ENCODE assay signal across 24 cellular contexts in the genomic region with DNA sequence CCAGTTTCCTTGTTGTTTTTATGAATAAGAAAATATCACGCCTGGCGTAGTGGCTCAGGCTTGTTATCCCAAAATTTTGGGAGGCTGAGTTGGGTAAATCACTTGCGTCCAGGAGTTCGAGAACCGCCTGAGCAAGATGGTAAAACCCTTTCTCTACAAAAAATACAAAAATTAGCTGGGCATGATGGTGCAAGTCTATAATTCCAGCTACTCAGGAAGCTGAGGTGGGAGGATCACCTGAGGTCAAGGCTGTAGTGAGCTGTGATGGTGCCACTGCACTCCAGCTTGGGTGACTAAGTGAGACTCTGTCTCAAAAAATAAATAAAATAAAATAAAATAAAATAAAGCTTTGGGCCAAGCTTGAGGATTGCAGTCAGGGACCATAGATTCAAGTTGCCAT.
"Had no signal": no experiment of that assay in that cellular context is flagged by ENCODE, and none has a peak within 500 bp of the region (broad histone marks: within the 10 kb centered on the region; RNA-seq: fewer than 3 reads in every experiment).

No MANE protein-coding gene starts in this region.

- DNase-seq: stimulated activated CD4-positive, alpha-beta T cell treated with anti-CD3 and anti-CD28 coated beads, Interleukin-2, amount 100 ng/mL, for 48 hours; stimulated activated CD4-positive, alpha-beta T cell treated with anti-CD3 and anti-CD28 coated beads, Interleukin-4, amount 100 ng/mL, for 1 hour; stimulated activated CD4-positive, alpha-beta T cell treated with anti-CD3 and anti-CD28 coated beads, Interleukin-4, amount 100 ng/mL, for 24 hours; stimulated activated CD4-positive, alpha-beta T cell treated with anti-CD3 and anti-CD28 coated beads, Interleukin-4, amount 100 ng/mL, for 4 hours; stimulated activated CD8-positive, alpha-beta memory T cell treated with anti-CD3 and anti-CD28 coated beads, Interleukin-4, amount 100 ng/mL, for 48 hours; stimulated activated naive B cell treated with anti-CD40 and anti-IgM and Interleukin-4, amounts not matched to agents 10 μg/mL and 1 μg/mL and 100 μg/mL, for 72 hours; stimulated activated naive CD4-positive, alpha-beta T cell; stimulated activated naive CD4-positive, alpha-beta T cell treated with Interleukin-2 at 50 U/mL for 16 hours; stimulated activated naive CD8-positive, alpha-beta T cell treated with anti-CD3 and anti-CD28 coated beads, Interleukin-15, amount 100 ng/mL, for 72 hours; stimulated activated naive CD8-positive, alpha-beta T cell treated with anti-CD3 and anti-CD28 coated beads, Interleukin-15, Interleukin-2, amounts not matched to agents 100 U/mL and 50 U/mL, for 24 hours; stomach; testis; thyroid gland; tibial artery; transverse colon; trophoblast cell; upper lobe of left lung; upper lobe of right lung; uterus had no signal

- H3K4me3 ChIP-seq: stomach, suprapubic skin, testis, thoracic aorta, thyroid gland, tibial artery, tibial nerve, transverse colon, upper lobe of left lung, upper lobe of right lung, uterus, vagina had no signal

- H3K36me3 ChIP-seq: stomach, suprapubic skin, thoracic aorta, thyroid gland, tibial artery, tibial nerve, transverse colon, upper lobe of left lung, upper lobe of right lung, uterus, vagina had no signal

- H3K9me3 ChIP-seq: stomach, suprapubic skin, testis, thoracic aorta, thyroid gland, tibial artery, tibial nerve, transverse colon, upper lobe of left lung, upper lobe of right lung, uterus, vagina had no signal

- H3K27me3 ChIP-seq: stomach, suprapubic skin, testis, thyroid gland, tibial artery, tibial nerve, transverse colon, upper lobe of left lung, upper lobe of right lung, uterus, vagina had no signal

- FAIRE-seq: urothelium cell line had no signal

- H3K4me1 ChIP-seq: stomach, suprapubic skin, testis, thyroid gland, tibial artery, tibial nerve, transverse colon, upper lobe of left lung, upper lobe of right lung, uterus, vagina had no signal

- H3K27ac ChIP-seq: stomach, testis, thoracic aorta, thyroid gland, tibial artery, tibial nerve, transverse colon, upper lobe of left lung, upper lobe of right lung, uterus, vagina had no signal
